ENCODE assay signal across 34 cellular contexts in the genomic region with DNA sequence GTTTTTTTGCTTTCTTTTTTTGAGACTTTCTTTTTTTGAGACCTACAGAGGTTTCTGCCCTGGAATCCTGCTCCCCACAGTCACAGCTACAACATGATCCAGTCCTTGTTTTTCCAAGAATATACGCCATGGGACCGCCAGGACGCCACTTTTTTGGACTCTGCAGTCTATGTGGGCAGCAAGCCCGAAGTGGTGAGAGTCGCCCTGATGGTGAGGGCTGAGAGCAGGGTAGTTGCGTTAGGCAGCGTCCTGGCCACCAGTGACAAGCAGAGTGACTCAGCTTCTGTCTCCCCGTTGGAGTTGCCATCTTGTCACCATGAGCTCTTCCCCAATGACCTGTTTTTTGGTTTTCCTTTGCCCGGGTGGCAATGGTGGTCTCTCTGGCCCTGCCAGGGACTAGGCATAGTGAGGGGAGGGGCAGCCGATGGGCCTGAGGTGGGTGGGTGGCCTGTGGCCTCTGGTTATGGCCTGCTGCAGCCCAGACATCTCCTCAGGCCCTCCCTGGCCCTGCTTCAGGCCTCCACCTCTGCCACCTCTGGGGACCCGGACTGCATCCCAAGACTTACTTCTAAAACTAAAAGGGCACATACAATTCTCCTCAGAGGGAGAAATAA.
"Had no signal": no experiment of that assay in that cellular context is flagged by ENCODE, and none has a peak within 500 bp of the region (broad histone marks: within the 10 kb centered on the region; RNA-seq: fewer than 3 reads in every experiment).

No MANE protein-coding gene starts in this region.

- H3K9me3 ChIP-seq: MG63 had no signal

- H3K4me3 ChIP-seq: MG63 had no signal

- H3K4me2 ChIP-seq: KMS-11 had no signal

- H3K27ac ChIP-seq: KMS-11 had no signal

- H3K27me3 ChIP-seq: MG63 had no signal

- DNase-seq: Karpas-422, Kasumi-1, MG63, MM.1S, MV-4-11, NCI-H1048, NCI-H1092, NCI-H1105, NCI-H1105 treated with DMSO at 0.1 percent for 48 hours, NCI-H1417, NCI-H1417 treated with DMSO at 0.1 percent for 48 hours, NCI-H1436, NCI-H1436 treated with DMSO at 0.1 percent for 48 hours, NCI-H146, NCI-H1694, NCI-H1694 treated with DMSO at 0.1 percent for 48 hours, NCI-H187, NCI-H187 treated with DMSO at 0.1 percent for 48 hours, NCI-H1930, NCI-H2029, NCI-H2029 treated with DMSO at 0.1 percent for 48 hours, NCI-H2081, NCI-H2081 treated with DMSO at 0.1 percent for 48 hours, NCI-H2107, NCI-H2171, NCI-H2171 treated with DMSO at 0.1 percent for 48 hours, NCI-H2227 treated with DMSO at 0.1 percent for 48 hours, NCI-H226, NCI-H345, NCI-H446, NCI-H446 treated with DMSO at 0.1 percent for 48 hours, NCI-H510A, NCI-H510A treated with DMSO at 0.1 percent for 48 hours had no signal

- H3K36me3 ChIP-seq: MG63 had no signal

- H3K9ac ChIP-seq: KMS-11 had no signal
